In the genomic region with DNA sequence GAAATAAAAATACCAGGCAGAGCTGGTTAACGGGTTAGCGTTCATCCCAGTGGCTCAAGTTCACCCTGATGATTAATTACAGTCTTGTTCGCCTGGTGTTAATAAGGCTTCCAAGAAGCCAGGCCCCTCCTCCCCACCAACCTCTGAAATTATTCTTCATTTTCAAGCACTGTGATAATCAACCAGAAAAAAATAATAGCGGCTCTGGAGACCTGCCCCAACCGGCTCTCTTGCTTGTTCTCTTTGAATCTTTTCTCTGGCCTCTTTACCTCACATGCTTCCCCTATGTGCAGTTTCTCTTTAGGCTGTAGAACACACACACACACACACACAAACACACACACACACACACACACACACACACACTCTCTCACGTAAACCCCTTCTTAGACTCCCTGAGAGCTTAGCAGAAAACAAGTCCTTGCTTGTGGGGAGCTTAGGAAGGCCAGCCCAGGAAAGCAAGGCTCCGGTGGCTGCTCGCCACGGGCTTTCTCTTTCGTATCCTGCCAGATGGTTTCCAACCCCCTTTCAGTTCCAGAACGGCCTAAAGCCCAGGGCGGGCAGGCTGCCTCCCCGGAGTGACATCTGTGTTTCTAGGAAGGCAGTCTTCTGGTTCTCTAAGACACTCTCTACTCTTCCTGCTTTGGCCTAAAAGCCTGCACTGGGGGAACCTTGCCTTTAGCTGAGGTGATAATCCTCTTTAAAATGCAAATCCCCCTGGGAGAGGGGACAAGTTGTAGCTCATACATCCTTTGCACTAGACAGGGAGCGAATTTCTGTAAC, we compare ENCODE assay signal across 8 cellular contexts.
DNase-seq lines count a peak whose midpoint lies in the region; ATAC-seq, FAIRE-seq and TF ChIP-seq lines count a peak whose summit lies in the region.

No MANE protein-coding gene starts in this region.

- FAIRE-seq in keratinocyte (lab: Jason Lieb, UNC), result peak; percentile 85

- DNase-seq in SHP77 (lab: John Stamatoyannopoulos, UW) (peak; percentile 20), SHP77 treated with DMSO at 0.1 percent for 48 hours (lab: John Stamatoyannopoulos, UW) (no peak), RPMI7951 (ENCODE audit: low read depth) (peak; percentile 72), mammary epithelial cell (peak; percentile 90), keratinocyte (ENCODE audit: low read depth, low spot score) (peak; percentile 78), NCI-H187 treated with DMSO at 0.1 percent for 48 hours (lab: John Stamatoyannopoulos, UW) (no peak)
- peak; percentile 15 to 22 for DNase-seq in stimulated activated CD4-positive, alpha-beta T cell treated with anti-CD3 and anti-CD28 coated beads, Interleukin-15, amount 100 ng/mL, for 48 hours (ENCODE audit: low read depth in 2 of 2)

- peak overlapping the region; percentile 46 for H3K27ac ChIP-seq in mammary epithelial cell (ENCODE audit: insufficient read depth, low read depth, low read length)
- peak overlapping the region; percentile 66 for H3K27ac ChIP-seq in keratinocyte (ENCODE audit: control insufficient read depth, insufficient read depth, low read length)

- H2AFZ ChIP-seq in mammary epithelial cell (ENCODE audit: low read depth, low read length) (peak overlapping the region; percentile 89), keratinocyte (ENCODE audit: control insufficient read depth, low read length) (peak overlapping the region; percentile 92)

- no peak for TF ChIP-seq CTCF in mammary epithelial cell (conservative IDR thresholded peaks at IDR 0.05 in 1 of 2, IDR thresholded peaks at IDR 0.05 in 1 of 2; ENCODE audit: extremely low read depth in 1 of 2, insufficient read depth in 1 of 2, low read depth in 1 of 2, low read length in 2 of 2)
- no peak for TF ChIP-seq CTCF in keratinocyte (optimal IDR thresholded peaks at IDR 0.05 in 1 of 3, IDR thresholded peaks at IDR 0.05 in 1 of 3, conservative IDR thresholded peaks at IDR 0.05 in 1 of 3; ENCODE audit: extremely low read depth in 1 of 3, insufficient read depth in 2 of 3, low read length in 3 of 3)

- H3K4me3 ChIP-seq in mammary epithelial cell (replicated peaks in 1 of 3; ENCODE audit: insufficient read depth in 1 of 3, low read depth in 2 of 3, low read length in 3 of 3), result peak overlapping the region in 1 of 3 experiments; percentile 2
- peak overlapping the region in 2 of 3 experiments; percentile 49 to 56 for H3K4me3 ChIP-seq in keratinocyte (ENCODE audit: control insufficient read depth in 2 of 3, extremely low read depth in 1 of 3, insufficient read depth in 2 of 3, low read depth in 1 of 3, low read length in 3 of 3)

- H3K9me3 ChIP-seq in mammary epithelial cell (replicated peaks; ENCODE audit: insufficient read depth, low read length), result no peaks in the 10 kb centered on the region
- no peaks in the 10 kb centered on the region for H3K9me3 ChIP-seq in keratinocyte (ENCODE audit: control insufficient read depth, low read depth, low read length)

- intact Hi-C loops in mammary epithelial cell (cut with micrococcal nuclease), result loop anchor here (2.0 kb wide), 2 partner anchors 107 to 367 kb away; partner anchors contain the start of gene SESN3

- H3K9ac ChIP-seq in mammary epithelial cell (ENCODE audit: insufficient read depth, low read length) (peak overlapping the region; percentile 33), keratinocyte (ENCODE audit: control insufficient read depth, extremely low read depth, insufficient read depth, low read length) (peak overlapping the region; percentile 58)

- peak; percentile 92 for ATAC-seq in HG03064 (IDR thresholded peaks at IDR 0.05; ENCODE audit: low read depth, unreplicated experiment)

- H3K36me3 ChIP-seq in mammary epithelial cell (ENCODE audit: insufficient read depth, low read length) (no peaks in the 10 kb centered on the region), keratinocyte (ENCODE audit: control insufficient read depth in 2 of 2, extremely low read depth in 1 of 2, insufficient read depth in 2 of 2, low read length in 2 of 2) (no peaks in the 10 kb centered on the region)

- BruUV-seq in mammary epithelial cell (replicated peaks; lab: Mats Ljungman, UMichigan), result no TSS peak

- peak overlapping the region; percentile 65 for H3K4me2 ChIP-seq in mammary epithelial cell (ENCODE audit: insufficient read depth, low read depth, low read length)
- H3K4me2 ChIP-seq in keratinocyte (ENCODE audit: control insufficient read depth, extremely low read depth, insufficient read depth, low read depth, low read length), result peak overlapping the region; percentile 85

- H3K79me2 ChIP-seq in mammary epithelial cell (ENCODE audit: insufficient read depth, low read length) (no peaks in the 10 kb centered on the region), keratinocyte (ENCODE audit: control insufficient read depth, insufficient read depth, low read length) (no peaks in the 10 kb centered on the region)

- H3K9me1 ChIP-seq in keratinocyte (ENCODE audit: control insufficient read depth, extremely low read depth, insufficient read depth, low read length), result peaks cover 3% of the 10 kb centered on the region

- 8% methylated on average over 13 of the region's 14 CpGs for WGBS in mammary epithelial cell (ENCODE audit: low coverage, missing lambda C conversion rate)

- CTCF ChIA-PET in mammary epithelial cell (lab: Charles Lee; ENCODE audit: low non-redundant PET), result interaction anchor here (0.6 kb wide), 1 partner anchor 12 kb away, joined by 3 read pairs; no protein-coding TSS in a partner anchor

- H3K4me1 ChIP-seq in mammary epithelial cell (ENCODE audit: insufficient read depth, low read length), result peaks cover 25% of the 10 kb centered on the region
- H3K4me1 ChIP-seq in keratinocyte (ENCODE audit: control insufficient read depth, extremely low read depth, insufficient read depth, low read length), result peaks cover 31% of the 10 kb centered on the region

- in situ Hi-C loops in mammary epithelial cell (cut with MboI; ENCODE audit: low sequenced_read_pairs in 2 of 2), result no loop called here

- H3K27me3 ChIP-seq in mammary epithelial cell (ENCODE audit: insufficient read depth, low read length) (no peaks in the 10 kb centered on the region), keratinocyte (ENCODE audit: control insufficient read depth, extremely low read depth, insufficient read depth, low read length) (no peaks in the 10 kb centered on the region)

- dilution Hi-C loops in mammary epithelial cell (cut with HindIII; ENCODE audit: low sequenced_read_pairs), result no loop called here
- dilution Hi-C loops in keratinocyte (cut with MboI; ENCODE audit: extremely low pct_ligation_motif_present, low sequenced_read_pairs), result no loop called here

- no peaks in the 10 kb centered on the region for H4K20me1 ChIP-seq in mammary epithelial cell (ENCODE audit: insufficient read depth, low read length)
- H4K20me1 ChIP-seq in keratinocyte (ENCODE audit: control insufficient read depth, extremely low read depth, insufficient read depth, low read length), result no peaks in the 10 kb centered on the region

Comparison
In these comparisons a context has a peak if more than half of its experiments do, and no peak if none do; other contexts are left out.
1. DNase-seq: peak in SHP77 (2 of 2), RPMI7951 (single experiment), mammary epithelial cell (single experiment), keratinocyte (single experiment) and stimulated activated CD4-positive, alpha-beta T cell treated with anti-CD3 and anti-CD28 coated beads, Interleukin-15, amount 100 ng/mL, for 48 hours (2 of 2); none in SHP77 treated with DMSO at 0.1 percent for 48 hours (single experiment) and NCI-H187 treated with DMSO at 0.1 percent for 48 hours (single experiment).